20 cellular contexts compared by ENCODE assay signal in the genomic region with DNA sequence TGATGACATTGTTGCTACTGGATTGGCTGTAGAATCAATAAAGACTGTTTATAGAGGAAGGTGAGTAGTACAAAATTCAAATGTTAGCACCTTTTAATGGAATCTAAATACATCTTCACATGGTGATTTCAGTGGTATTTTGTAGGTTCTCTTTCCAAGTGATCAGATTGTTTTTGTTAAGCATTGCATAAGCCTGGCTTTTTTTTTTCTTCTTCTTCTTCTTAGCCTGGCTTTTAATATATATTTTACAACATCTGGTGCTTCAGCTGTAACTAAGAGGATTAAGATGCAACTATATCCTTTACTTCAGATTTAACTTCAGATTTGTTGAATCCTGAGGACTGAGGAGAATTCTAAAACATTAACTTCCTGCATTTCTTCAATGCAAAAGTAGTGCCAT.
"Had no signal": no experiment of that assay in that cellular context is flagged by ENCODE, and none has a peak within 500 bp of the region (broad histone marks: within the 10 kb centered on the region; RNA-seq: fewer than 3 reads in every experiment).

No MANE protein-coding gene starts in this region.

- H3K9me3 Mint-ChIP-seq: dendritic cell treated with granulocyte-macrophage colony-stimulating factor and Interleukin-4, amounts not matched to agents 40 ng/mL and 50 ng/mL, for 4 days; naive thymus-derived CD8-positive, alpha-beta T cell; neural crest cell; stimulated activated naive B cell treated with anti-CD40 and anti-IgM and Interleukin-4, amounts not matched to agents 10 μg/mL and 1 μg/mL and 100 μg/mL, for 72 hours; stimulated activated naive CD8-positive, alpha-beta T cell treated with anti-CD3 and anti-CD28 coated beads, Interleukin-15, amount 100 ng/mL, for 72 hours had no signal

- H3K4me1 ChIP-seq: esophagus squamous epithelium, sigmoid colon, testis, upper lobe of right lung, vagina had no signal

- H3K27me3 ChIP-seq: esophagus squamous epithelium, heart right ventricle, sigmoid colon, testis, tibial nerve, upper lobe of right lung, vagina had no signal

- DNase-seq: esophagus squamous epithelium; heart right ventricle; hypothalamus; kidney glomerular epithelial cell; mammary epithelial cell; mucosa of descending colon; naive thymus-derived CD8-positive, alpha-beta T cell; posterior cingulate gyrus; sigmoid colon; stimulated activated CD4-positive, alpha-beta T cell treated with anti-CD3 and anti-CD28 coated beads, Interleukin-2, amount 100 ng/mL, for 24 hours; stimulated activated CD4-positive, alpha-beta T cell treated with anti-CD3 and anti-CD28 coated beads, Interleukin-4, amount 100 ng/mL, for 4 hours; stimulated activated naive B cell treated with anti-CD40 and anti-IgM and Interleukin-4, amounts not matched to agents 10 μg/mL and 1 μg/mL and 100 μg/mL, for 72 hours; stimulated activated naive CD8-positive, alpha-beta T cell treated with anti-CD3 and anti-CD28 coated beads, Interleukin-15, amount 100 ng/mL, for 72 hours; testis; upper lobe of right lung had no signal

- H3K27ac Mint-ChIP-seq: dendritic cell treated with granulocyte-macrophage colony-stimulating factor and Interleukin-4, amounts not matched to agents 40 ng/mL and 50 ng/mL, for 4 days; stimulated activated naive B cell treated with anti-CD40 and anti-IgM and Interleukin-4, amounts not matched to agents 10 μg/mL and 1 μg/mL and 100 μg/mL, for 72 hours; stimulated activated naive CD8-positive, alpha-beta T cell treated with anti-CD3 and anti-CD28 coated beads, Interleukin-15, amount 100 ng/mL, for 72 hours had no signal

- H3K4me3 Mint-ChIP-seq: dendritic cell treated with granulocyte-macrophage colony-stimulating factor and Interleukin-4, amounts not matched to agents 40 ng/mL and 50 ng/mL, for 4 days; naive thymus-derived CD8-positive, alpha-beta T cell; neural crest cell; stimulated activated naive B cell treated with anti-CD40 and anti-IgM and Interleukin-4, amounts not matched to agents 10 μg/mL and 1 μg/mL and 100 μg/mL, for 72 hours; stimulated activated naive CD8-positive, alpha-beta T cell treated with anti-CD3 and anti-CD28 coated beads, Interleukin-15, amount 100 ng/mL, for 72 hours had no signal

- H3K4me1 Mint-ChIP-seq: naive thymus-derived CD8-positive, alpha-beta T cell; neural crest cell; stimulated activated naive B cell treated with anti-CD40 and anti-IgM and Interleukin-4, amounts not matched to agents 10 μg/mL and 1 μg/mL and 100 μg/mL, for 72 hours; stimulated activated naive CD8-positive, alpha-beta T cell treated with anti-CD3 and anti-CD28 coated beads, Interleukin-15, amount 100 ng/mL, for 72 hours had no signal

- H3K4me3 ChIP-seq: esophagus squamous epithelium, heart right ventricle, mucosa of descending colon, sigmoid colon, skin epidermis, testis, tibial nerve, upper lobe of right lung, vagina had no signal

- H3K27ac ChIP-seq: esophagus squamous epithelium, sigmoid colon, testis, tibial nerve, upper lobe of right lung, vagina had no signal

- H3K27me3 Mint-ChIP-seq: dendritic cell treated with granulocyte-macrophage colony-stimulating factor and Interleukin-4, amounts not matched to agents 40 ng/mL and 50 ng/mL, for 4 days; naive thymus-derived CD8-positive, alpha-beta T cell; stimulated activated naive B cell treated with anti-CD40 and anti-IgM and Interleukin-4, amounts not matched to agents 10 μg/mL and 1 μg/mL and 100 μg/mL, for 72 hours; stimulated activated naive CD8-positive, alpha-beta T cell treated with anti-CD3 and anti-CD28 coated beads, Interleukin-15, amount 100 ng/mL, for 72 hours had no signal

- ATAC-seq: mucosa of descending colon; naive thymus-derived CD8-positive, alpha-beta T cell; stimulated activated naive B cell treated with anti-CD40 and anti-IgM and Interleukin-4, amounts not matched to agents 10 μg/mL and 1 μg/mL and 100 μg/mL, for 72 hours; stimulated activated naive CD8-positive, alpha-beta T cell treated with anti-CD3 and anti-CD28 coated beads, Interleukin-15, amount 100 ng/mL, for 72 hours; upper lobe of right lung had no signal

- H3K9me3 ChIP-seq: esophagus squamous epithelium, heart right ventricle, mucosa of descending colon, sigmoid colon, testis, tibial nerve, upper lobe of right lung, vagina had no signal
